In the genomic region with DNA sequence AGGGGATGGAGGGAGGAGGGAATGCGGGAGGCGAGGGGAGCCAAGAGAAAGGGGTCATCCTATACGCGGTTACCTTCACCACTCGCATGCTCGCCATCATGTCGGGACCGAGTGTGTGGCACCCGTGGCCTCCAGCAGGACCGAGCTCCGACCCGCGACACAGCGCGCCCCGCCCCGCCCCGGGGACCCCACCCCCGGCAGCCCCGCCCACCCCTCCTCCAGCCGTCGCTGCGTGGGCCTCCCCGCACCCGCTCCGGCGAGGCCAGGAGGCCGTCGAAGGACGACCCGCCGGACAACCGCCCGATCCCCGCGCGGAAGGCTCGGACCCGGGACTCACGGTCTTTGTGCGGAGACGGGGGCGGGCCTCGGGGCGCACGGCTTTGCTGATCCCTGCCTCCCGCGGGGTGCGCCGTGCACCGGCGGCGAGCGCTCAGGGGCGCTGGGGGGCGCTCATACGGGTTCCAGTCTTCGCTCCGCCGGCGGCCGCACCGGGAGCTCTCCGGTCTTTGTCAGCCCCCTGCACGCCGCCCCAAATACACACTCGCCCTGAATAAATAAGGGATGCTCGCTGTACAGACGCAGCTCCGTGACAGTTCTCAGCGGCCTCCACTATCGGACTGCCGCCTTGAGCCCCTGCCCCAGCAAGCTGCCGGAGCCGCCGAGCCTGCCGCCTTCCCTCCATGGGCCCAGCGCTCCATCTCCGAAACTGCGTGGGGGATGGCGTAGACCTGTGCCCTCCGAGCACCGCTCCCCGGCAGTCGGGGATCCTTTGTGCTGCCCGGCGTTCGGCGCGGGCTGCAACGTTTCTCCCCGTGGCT, we compare ENCODE assay signal across 1 cellular context.
TF ChIP-seq lines count a peak whose summit lies in the region.

A gene (minus strand): TSS at position 161 of the 818 bp plus-strand sequence. CDS start 61 bp downstream, at position 100.

TF ChIP-seq in WTC11, 78 proteins besides CTCF, POLR2A, EP300 and RAD21 (continued from another document):
- TF ChIP-seq, protein P1, sequence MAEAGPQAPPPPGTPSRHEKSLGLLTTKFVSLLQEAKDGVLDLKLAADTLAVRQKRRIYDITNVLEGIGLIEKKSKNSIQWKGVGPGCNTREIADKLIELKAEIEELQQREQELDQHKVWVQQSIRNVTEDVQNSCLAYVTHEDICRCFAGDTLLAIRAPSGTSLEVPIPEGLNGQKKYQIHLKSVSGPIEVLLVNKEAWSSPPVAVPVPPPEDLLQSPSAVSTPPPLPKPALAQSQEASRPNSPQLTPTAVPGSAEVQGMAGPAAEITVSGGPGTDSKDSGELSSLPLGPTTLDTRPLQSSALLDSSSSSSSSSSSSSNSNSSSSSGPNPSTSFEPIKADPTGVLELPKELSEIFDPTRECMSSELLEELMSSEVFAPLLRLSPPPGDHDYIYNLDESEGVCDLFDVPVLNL (CRISPR knock-in tag; IDR thresholded peaks at IDR 0.05; ENCODE audit: borderline replicate concordance, low read depth): no peak
- TF ChIP-seq, protein P2, sequence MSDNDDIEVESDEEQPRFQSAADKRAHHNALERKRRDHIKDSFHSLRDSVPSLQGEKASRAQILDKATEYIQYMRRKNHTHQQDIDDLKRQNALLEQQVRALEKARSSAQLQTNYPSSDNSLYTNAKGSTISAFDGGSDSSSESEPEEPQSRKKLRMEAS (CRISPR knock-in tag; IDR thresholded peaks at IDR 0.05): peak; percentile 78; the same call in 1 of the 2 replicates
- TF ChIP-seq KAT7 (CRISPR knock-in tag; IDR thresholded peaks at IDR 0.05; ENCODE audit: borderline replicate concordance): peak; percentile 72; the same call in 1 of the 2 replicates
- TF ChIP-seq GTF2I (CRISPR knock-in tag; conservative IDR thresholded peaks at IDR 0.05): no peak
- TF ChIP-seq FOXK1 (CRISPR knock-in tag; IDR thresholded peaks at IDR 0.05): 0 out of 2 replicates have a peak, but pooled peaks have one; percentile 37
- TF ChIP-seq MYBL2 (CRISPR knock-in tag; IDR thresholded peaks at IDR 0.05): peak; percentile 73
- TF ChIP-seq, protein P3, sequence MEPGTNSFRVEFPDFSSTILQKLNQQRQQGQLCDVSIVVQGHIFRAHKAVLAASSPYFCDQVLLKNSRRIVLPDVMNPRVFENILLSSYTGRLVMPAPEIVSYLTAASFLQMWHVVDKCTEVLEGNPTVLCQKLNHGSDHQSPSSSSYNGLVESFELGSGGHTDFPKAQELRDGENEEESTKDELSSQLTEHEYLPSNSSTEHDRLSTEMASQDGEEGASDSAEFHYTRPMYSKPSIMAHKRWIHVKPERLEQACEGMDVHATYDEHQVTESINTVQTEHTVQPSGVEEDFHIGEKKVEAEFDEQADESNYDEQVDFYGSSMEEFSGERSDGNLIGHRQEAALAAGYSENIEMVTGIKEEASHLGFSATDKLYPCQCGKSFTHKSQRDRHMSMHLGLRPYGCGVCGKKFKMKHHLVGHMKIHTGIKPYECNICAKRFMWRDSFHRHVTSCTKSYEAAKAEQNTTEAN (CRISPR knock-in tag; IDR thresholded peaks at IDR 0.05): peak; percentile 57; the same call in 1 of the 2 replicates
- 0 out of 2 replicates have a peak, but pooled peaks have one; percentile 24 for TF ChIP-seq ESRRA (CRISPR knock-in tag; IDR thresholded peaks at IDR 0.05; ENCODE audit: borderline replicate concordance)
- TF ChIP-seq TP53 (CRISPR knock-in tag; IDR thresholded peaks at IDR 0.05): peak; percentile 82; the same call in 1 of the 2 replicates
- no peak for TF ChIP-seq CREB1 (CRISPR knock-in tag; IDR thresholded peaks at IDR 0.05)
- no peak for TF ChIP-seq SOX15 (CRISPR knock-in tag; IDR thresholded peaks at IDR 0.05)
- TF ChIP-seq, protein P4, sequence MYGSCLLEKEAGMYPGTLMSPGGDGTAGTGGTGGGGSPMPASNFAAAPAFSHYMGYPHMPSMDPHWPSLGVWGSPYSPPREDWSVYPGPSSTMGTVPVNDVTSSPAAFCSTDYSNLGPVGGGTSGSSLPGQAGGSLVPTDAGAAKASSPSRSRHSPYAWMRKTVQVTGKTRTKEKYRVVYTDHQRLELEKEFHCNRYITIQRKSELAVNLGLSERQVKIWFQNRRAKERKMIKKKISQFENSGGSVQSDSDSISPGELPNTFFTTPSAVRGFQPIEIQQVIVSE (CRISPR knock-in tag; IDR thresholded peaks at IDR 0.05; ENCODE audit: borderline replicate concordance): no peak
- TF ChIP-seq, protein P5, sequence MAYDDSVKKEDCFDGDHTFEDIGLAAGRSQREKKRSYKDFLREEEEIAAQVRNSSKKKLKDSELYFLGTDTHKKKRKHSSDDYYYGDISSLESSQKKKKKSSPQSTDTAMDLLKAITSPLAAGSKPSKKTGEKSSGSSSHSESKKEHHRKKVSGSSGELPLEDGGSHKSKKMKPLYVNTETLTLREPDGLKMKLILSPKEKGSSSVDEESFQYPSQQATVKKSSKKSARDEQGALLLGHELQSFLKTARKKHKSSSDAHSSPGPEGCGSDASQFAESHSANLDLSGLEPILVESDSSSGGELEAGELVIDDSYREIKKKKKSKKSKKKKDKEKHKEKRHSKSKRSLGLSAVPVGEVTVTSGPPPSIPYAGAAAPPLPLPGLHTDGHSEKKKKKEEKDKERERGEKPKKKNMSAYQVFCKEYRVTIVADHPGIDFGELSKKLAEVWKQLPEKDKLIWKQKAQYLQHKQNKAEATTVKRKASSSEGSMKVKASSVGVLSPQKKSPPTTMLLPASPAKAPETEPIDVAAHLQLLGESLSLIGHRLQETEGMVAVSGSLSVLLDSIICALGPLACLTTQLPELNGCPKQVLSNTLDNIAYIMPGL (CRISPR knock-in tag; IDR thresholded peaks at IDR 0.05): peak; percentile 91
- TF ChIP-seq ZNF416 (CRISPR knock-in tag; IDR thresholded peaks at IDR 0.05): 0 out of 2 replicates have a peak, but pooled peaks have one; percentile 46
- TF ChIP-seq, protein P6, sequence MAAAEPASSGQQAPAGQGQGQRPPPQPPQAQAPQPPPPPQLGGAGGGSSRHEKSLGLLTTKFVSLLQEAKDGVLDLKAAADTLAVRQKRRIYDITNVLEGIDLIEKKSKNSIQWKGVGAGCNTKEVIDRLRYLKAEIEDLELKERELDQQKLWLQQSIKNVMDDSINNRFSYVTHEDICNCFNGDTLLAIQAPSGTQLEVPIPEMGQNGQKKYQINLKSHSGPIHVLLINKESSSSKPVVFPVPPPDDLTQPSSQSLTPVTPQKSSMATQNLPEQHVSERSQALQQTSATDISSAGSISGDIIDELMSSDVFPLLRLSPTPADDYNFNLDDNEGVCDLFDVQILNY (CRISPR knock-in tag; IDR thresholded peaks at IDR 0.05): no peak
- TF ChIP-seq ZNF317 (CRISPR knock-in tag; IDR thresholded peaks at IDR 0.05; ENCODE audit: borderline replicate concordance, low read depth): 0 out of 2 replicates have a peak, but pooled peaks have one; percentile 9
